Comparison of ENCODE assay signal across 22 cellular contexts in genomic region chr2:212392544-212392943, GRCh38.
"Had no signal": no experiment of that assay in that cellular context is flagged by ENCODE, and none has a peak within 500 bp of the region (broad histone marks: within the 10 kb centered on the region; RNA-seq: fewer than 3 reads in every experiment).

No MANE protein-coding gene starts in this region.

- DNase-seq: dermis blood vessel endothelial cell; effector memory CD4-positive, alpha-beta T cell; heart left ventricle; left cardiac atrium; left lung; mesenchymal stem cell; mucosa of descending colon; naive B cell; psoas muscle; right cardiac atrium; sigmoid colon; stimulated activated CD4-positive, alpha-beta T cell treated with anti-CD3 and anti-CD28 coated beads, Interleukin-2, amount 100 ng/mL, for 24 hours; stimulated activated CD4-positive, alpha-beta T cell treated with anti-CD3 and anti-CD28 coated beads, Interleukin-4, amount 100 ng/mL, for 24 hours; stimulated activated naive CD4-positive, alpha-beta T cell treated with Interleukin-2 at 50 U/mL for 16 hours; stomach; thyroid gland had no signal

- H3K4me3 ChIP-seq: coronary artery, esophagus muscularis mucosa, gastroesophageal sphincter, heart left ventricle, hepatocyte, left lung, mucosa of descending colon, neural progenitor cell, psoas muscle, sigmoid colon, stomach, thyroid gland, vagina had no signal
